Comparison of ENCODE assay signal across 8 cellular contexts in genomic region chr10:101060951-101061813, GRCh38. TPM values are rescaled to one million over a fixed set of nuclear protein-coding genes. Genes with fewer than 3 reads are reported as not detected.
DNase-seq lines count a peak whose midpoint lies in the region; ATAC-seq lines count a peak whose summit lies in the region.

No MANE protein-coding gene starts in this region.

- no peaks in the 10 kb centered on the region for H3K36me3 ChIP-seq in mucosa of stomach (ENCODE audit: control insufficient read depth, insufficient read depth, low read length)

- H3K4me3 ChIP-seq in mucosa of stomach (ENCODE audit: low read length): peak overlapping the region; percentile 93

- peaks cover 52% of the 10 kb centered on the region for H3K4me1 ChIP-seq in mucosa of stomach (ENCODE audit: control insufficient read depth, insufficient read depth, low read length)

- ATAC-seq in GM19395 (IDR thresholded peaks at IDR 0.05; ENCODE audit: unreplicated experiment): peak; percentile 65
- ATAC-seq in HG03520 (IDR thresholded peaks at IDR 0.05; ENCODE audit: unreplicated experiment): peak; percentile 56
- peak; percentile 80 for ATAC-seq in activated CD8-positive, alpha-beta memory T cell treated with anti-CD3 and anti-CD28 coated beads, Interleukin-2, amount 10 ng/mL, durations not matched to agents 7 days and 5 days

- peak overlapping the region; percentile 89 for H3K27ac ChIP-seq in epithelial cell of prostate

- peaks cover 40% of the 10 kb centered on the region for H3K27me3 Mint-ChIP-seq in activated CD8-positive, alpha-beta memory T cell treated with anti-CD3 and anti-CD28 coated beads, Interleukin-2, amount 10 ng/mL, durations not matched to agents 7 days and 5 days

- peaks cover 11% of the 10 kb centered on the region for H3K27me3 ChIP-seq in mucosa of stomach (ENCODE audit: control insufficient read depth, insufficient read depth, low read length)

- CTCF ChIA-PET in activated CD8-positive, alpha-beta memory T cell treated with anti-CD3 and anti-CD28 coated beads, Interleukin-2, amount 10 ng/mL, durations not matched to agents 7 days and 5 days (lab: Charles Lee): interaction anchor here (0.6 to 16.0 kb wide), 20 partner anchors 8 to 146 kb away, joined by 3 to 402 read pairs (median 4); partner anchors contain the start of genes LZTS2, PDZD7 and SFXN3

- no peaks in the 10 kb centered on the region for H3K9me3 Mint-ChIP-seq in activated CD8-positive, alpha-beta memory T cell treated with anti-CD3 and anti-CD28 coated beads, Interleukin-2, amount 10 ng/mL, durations not matched to agents 7 days and 5 days (ENCODE audit: low read depth)

- peak overlapping the region; percentile 90 for H3K27ac Mint-ChIP-seq in activated CD8-positive, alpha-beta memory T cell treated with anti-CD3 and anti-CD28 coated beads, Interleukin-2, amount 10 ng/mL, durations not matched to agents 7 days and 5 days

- peak overlapping the region; percentile 94 for H3K9ac ChIP-seq in mucosa of stomach (ENCODE audit: low read length)

- no peaks in the 10 kb centered on the region for H3K9me3 ChIP-seq in mucosa of stomach (ENCODE audit: control insufficient read depth, low read length)

- DNase-seq in COLO829 (ENCODE audit: low spot score): peak; percentile 92
- peak; percentile 96 for DNase-seq in NCI-H82 (lab: John Stamatoyannopoulos, UW)
- peak; percentile 94 for DNase-seq in activated CD8-positive, alpha-beta memory T cell treated with anti-CD3 and anti-CD28 coated beads, Interleukin-2, amount 10 ng/mL, durations not matched to agents 7 days and 5 days
- no peak for DNase-seq in epithelial cell of prostate (ENCODE audit: low read depth, low spot score)
- DNase-seq in stimulated activated CD8-positive, alpha-beta memory T cell treated with anti-CD3 and anti-CD28 coated beads, Interleukin-7, amount 100 ng/mL, for 48 hours (ENCODE audit: extremely low read depth in 1 of 2, low read depth in 1 of 2): peak; percentile 84 to 88

- H3K36me3 Mint-ChIP-seq in activated CD8-positive, alpha-beta memory T cell treated with anti-CD3 and anti-CD28 coated beads, Interleukin-2, amount 10 ng/mL, durations not matched to agents 7 days and 5 days: peaks cover 15% of the 10 kb centered on the region

- H3K4me3 Mint-ChIP-seq in activated CD8-positive, alpha-beta memory T cell treated with anti-CD3 and anti-CD28 coated beads, Interleukin-2, amount 10 ng/mL, durations not matched to agents 7 days and 5 days: peak overlapping the region; percentile 86

- peaks cover 48% of the 10 kb centered on the region for H3K4me1 Mint-ChIP-seq in activated CD8-positive, alpha-beta memory T cell treated with anti-CD3 and anti-CD28 coated beads, Interleukin-2, amount 10 ng/mL, durations not matched to agents 7 days and 5 days

RNA-seq across cellular contexts. Expression of gene KAZALD1, which starts 0.6 kb away (rescaled TPM):
- total RNA-seq in activated CD8-positive, alpha-beta memory T cell treated with anti-CD3 and anti-CD28 coated beads, Interleukin-2, amount 10 ng/mL, durations not matched to agents 7 days and 5 days: under 1 TPM in 1 of 2 experiments, not detected in 1; 0.30 TPM

RNA-seq across cellular contexts. Expression of gene SFXN3, which starts 30.1 kb away (rescaled TPM):
- 10 to 100 TPM; 38.2 to 48.8 TPM for total RNA-seq in activated CD8-positive, alpha-beta memory T cell treated with anti-CD3 and anti-CD28 coated beads, Interleukin-2, amount 10 ng/mL, durations not matched to agents 7 days and 5 days

RNA-seq across cellular contexts. Expression of gene PDZD7, which starts 30.3 kb away (rescaled TPM):
- 1 to 10 TPM in 1 of 2 experiments, under 1 TPM in 1; 0.59 to 1.2 TPM for total RNA-seq in activated CD8-positive, alpha-beta memory T cell treated with anti-CD3 and anti-CD28 coated beads, Interleukin-2, amount 10 ng/mL, durations not matched to agents 7 days and 5 days
